17 cellular contexts compared by ENCODE assay signal in the genomic region with DNA sequence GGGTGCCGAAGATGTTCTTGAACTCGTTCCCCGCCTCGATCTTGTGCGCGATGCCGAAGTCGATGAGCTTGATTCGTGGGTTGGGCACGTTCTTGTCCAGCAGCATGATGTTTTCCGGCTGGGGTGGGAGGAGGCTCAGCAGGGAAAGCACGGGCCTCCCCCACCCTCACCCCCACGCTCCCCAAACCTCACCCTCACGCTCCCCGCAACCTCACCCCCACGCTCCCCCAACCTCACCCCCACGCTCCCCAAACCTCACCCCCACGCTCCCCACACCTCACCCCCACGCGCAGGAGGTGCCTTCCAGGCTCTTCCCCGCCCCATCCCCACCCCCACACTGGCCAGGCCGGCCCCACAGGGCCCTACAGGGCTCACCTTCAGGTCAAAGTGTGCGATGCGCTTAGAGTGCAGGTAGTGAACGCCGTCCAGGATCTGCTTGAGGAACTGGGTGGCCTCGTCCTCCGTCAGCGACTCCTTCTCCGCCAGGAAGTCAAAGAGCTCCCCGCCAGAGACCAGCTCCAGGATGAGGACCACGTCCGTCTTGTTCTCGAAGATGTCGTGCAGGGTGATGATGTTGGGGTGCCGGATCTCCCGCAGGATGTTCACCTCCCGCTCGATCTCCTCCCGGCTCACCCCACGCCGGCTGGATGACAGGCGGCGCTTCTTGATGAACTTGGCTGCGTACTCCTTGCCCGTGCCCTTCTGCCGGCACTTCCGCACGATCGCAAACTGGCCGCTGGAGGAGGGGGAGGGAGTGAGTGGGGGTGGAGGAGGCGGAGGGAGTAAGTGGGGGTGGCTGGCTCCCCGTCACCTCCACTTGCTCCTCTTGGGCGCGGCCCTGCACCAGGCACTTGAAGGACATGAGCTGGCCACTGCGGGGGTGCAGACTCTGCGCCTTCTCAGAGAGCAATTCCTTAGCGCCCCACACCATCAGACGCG. TPM values are rescaled to one million over a fixed set of nuclear protein-coding genes. Genes with fewer than 3 reads are reported as not detected.
DNase-seq lines count a peak whose midpoint lies in the region; ATAC-seq, FAIRE-seq and TF ChIP-seq lines count a peak whose summit lies in the region.
"Had no signal": no experiment of that assay in that cellular context is flagged by ENCODE, and none has a peak within 500 bp of the region (broad histone marks: within the 10 kb centered on the region; RNA-seq: fewer than 3 reads in every experiment).

No MANE protein-coding gene starts in this region.

- H3K27me3 Mint-ChIP-seq in progenitor cell of endocrine pancreas, result no peaks in the 10 kb centered on the region
- H3K27me3 Mint-ChIP-seq: IgD-negative memory B cell had no signal

- no peak overlapping the region for H2AFZ ChIP-seq in HepG2 (ENCODE audit: low read length)

- no peaks in the 10 kb centered on the region for H3K9me3 ChIP-seq in HepG2 (ENCODE audit: low read length)
- no peaks in the 10 kb centered on the region for H3K9me3 ChIP-seq in right lobe of liver
- no peaks in the 10 kb centered on the region for H3K9me3 ChIP-seq in kidney (ENCODE audit: control insufficient read depth in 1 of 2, low read length in 2 of 2)
- H3K9me3 ChIP-seq in aorta (ENCODE audit: control insufficient read depth, low read length), result no peaks in the 10 kb centered on the region

- peaks cover 13% of the 10 kb centered on the region for H3K4me1 Mint-ChIP-seq in progenitor cell of endocrine pancreas (ENCODE audit: low read depth)

- H3K9me3 Mint-ChIP-seq in progenitor cell of endocrine pancreas (ENCODE audit: low read depth), result no peaks in the 10 kb centered on the region
- H3K9me3 Mint-ChIP-seq: IgD-negative memory B cell had no signal

- H3K27ac ChIP-seq in HepG2 (ENCODE audit: extremely low read length, insufficient read depth, low read length) (no peak overlapping the region), right lobe of liver (no peak overlapping the region), kidney (ENCODE audit: low read depth in 2 of 2, low read length in 2 of 2) (no peak overlapping the region), aorta (ENCODE audit: low read depth in 1 of 2, low read length in 2 of 2) (no peak overlapping the region)

- H3K4me1 ChIP-seq in HepG2 (ENCODE audit: insufficient read depth, low read length), result peaks cover 16% of the 10 kb centered on the region
- peaks cover 0 to 9% (median 3%) of the 10 kb centered on the region in 4 donors for H3K4me1 ChIP-seq in right lobe of liver
- H3K4me1 ChIP-seq in kidney (ENCODE audit: control insufficient read depth in 1 of 2, insufficient read depth in 1 of 2, low read depth in 1 of 2, low read length in 2 of 2), result peaks cover 3% of the 10 kb centered on the region in 2 donors
- no peaks in the 10 kb centered on the region for H3K4me1 ChIP-seq in aorta (ENCODE audit: control insufficient read depth in 1 of 2, insufficient read depth in 2 of 2, low read length in 2 of 2)

- peaks cover 19% of the 10 kb centered on the region for H3K36me3 Mint-ChIP-seq in progenitor cell of endocrine pancreas (ENCODE audit: insufficient read depth)

- H3K36me3 ChIP-seq in HepG2 (replicated peaks in 1 of 2; ENCODE audit: control insufficient read depth in 1 of 2, insufficient read depth in 2 of 2, low read length in 2 of 2) (peaks cover 31 to 49% of the 10 kb centered on the region in 2 experiments), right lobe of liver (peaks cover 9 to 65% (median 22%) of the 10 kb centered on the region in 4 donors), kidney (ENCODE audit: control insufficient read depth in 1 of 2, insufficient read depth in 2 of 2, low read length in 2 of 2) (peaks cover 6 to 32% of the 10 kb centered on the region in 2 donors), aorta (ENCODE audit: control insufficient read depth in 1 of 2, insufficient read depth in 2 of 2, low read length in 1 of 2) (peaks cover 3 to 21% of the 10 kb centered on the region in 2 donors)

- intact Hi-C loops in HepG2 (cut with micrococcal nuclease; ENCODE audit: unreplicated experiment) (loop anchor here (5.0 kb wide), 1 partner anchor 107 kb away; no protein-coding TSS in a partner anchor), right lobe of liver (cut with DNase I) (no loop called here), kidney (cut with DNase I) (no loop called here), aorta (cut with DNase I) (no loop called here)

- peaks cover 14% of the 10 kb centered on the region for H3K79me2 ChIP-seq in HepG2 (ENCODE audit: insufficient read depth, low read length)

- no peak for TF ChIP-seq RAD21 in HepG2 (CRISPR knock-in tag; IDR thresholded peaks at IDR 0.05)

- 97% methylated on average over 57 of the region's 60 CpGs for WGBS in HepG2 (ENCODE audit: low lambda C conversion rate)
- WGBS in right lobe of liver (ENCODE audit: insufficient coverage, low coverage, low lambda C conversion rate, missing lambda C conversion rate), result 93% methylated on average over 10 of the region's 60 CpGs
- WGBS in aorta, 2 donors, result 86 to 88% methylated on average over 56 to 60 of the region's 60 CpGs

- no peak overlapping the region for H3K4me3 Mint-ChIP-seq in progenitor cell of endocrine pancreas (ENCODE audit: low read depth)
- H3K4me3 Mint-ChIP-seq: IgD-negative memory B cell had no signal

- TF ChIP-seq POLR2A in HepG2 (IDR thresholded peaks at IDR 0.05; ENCODE audit: insufficient read depth in 1 of 2, low read depth in 2 of 2, low read length in 2 of 2), result no peak
- no peak for TF ChIP-seq POLR2A in right lobe of liver (IDR thresholded peaks at IDR 0.05)

- H3K4me3 ChIP-seq in HepG2 (replicated peaks in 1 of 3; ENCODE audit: insufficient read depth in 1 of 3, low read depth in 2 of 3, low read length in 3 of 3), result no peak overlapping the region
- H3K4me3 ChIP-seq in right lobe of liver, result no peak overlapping the region
- H3K4me3 ChIP-seq in kidney (ENCODE audit: low read length in 2 of 2), result no peak overlapping the region
- no peak overlapping the region for H3K4me3 ChIP-seq in aorta (ENCODE audit: low read length in 2 of 2)

- no peak for TF ChIP-seq EP300 in HepG2 (IDR thresholded peaks at IDR 0.05; ENCODE audit: low read depth in 2 of 2, low read length in 2 of 2)
- no peak for TF ChIP-seq EP300 in HepG2 (CRISPR knock-in tag; IDR thresholded peaks at IDR 0.05; ENCODE audit: borderline replicate concordance)

- CTCF ChIA-PET in HepG2 (lab: Yijun Ruan, JAX; ENCODE audit: low intra/inter-chr PET ratio, low total read pairs), result no interaction called here

- peak overlapping the region; percentile 71 for H3K27ac Mint-ChIP-seq in progenitor cell of endocrine pancreas

- TF ChIP-seq CTCF in HepG2 (CRISPR knock-in tag; IDR thresholded peaks at IDR 0.05) (no peak), right lobe of liver (IDR thresholded peaks at IDR 0.05) (no peak), kidney (IDR thresholded peaks at IDR 0.05; ENCODE audit: borderline replicate concordance, extremely low read depth, insufficient read depth) (no peak), progenitor cell of endocrine pancreas (IDR thresholded peaks at IDR 0.05; ENCODE audit: unreplicated experiment) (no peak)

- peaks cover 14% of the 10 kb centered on the region for H4K20me1 ChIP-seq in HepG2 (ENCODE audit: insufficient read depth, low read length)

- no TSS peak for BruUV-seq in HepG2 (replicated peaks; lab: Mats Ljungman, UMichigan)

- DNase-seq in HepG2 (ENCODE audit: low spot score) (no peak), right lobe of liver (no peak), kidney (peak; percentile 66), progenitor cell of endocrine pancreas (ENCODE audit: low spot score, unreplicated experiment) (no peak), RKO (ENCODE audit: low spot score) (no peak), aorta (no peak), DMS 273 (lab: John Stamatoyannopoulos, UW; ENCODE audit: unreplicated experiment) (no peak)
- DNase-seq: C1 segment of cervical spinal cord, NCI-H1105, NCI-H1694, NCI-H510A treated with DMSO at 0.1 percent for 48 hours, NCI-H82 had no signal

- H3K9ac ChIP-seq in HepG2 (ENCODE audit: insufficient read depth, low read depth, low read length) (no peak overlapping the region), kidney (ENCODE audit: low read length in 2 of 2) (no peak overlapping the region)

- POLR2A ChIA-PET in HepG2 (lab: Yijun Ruan, JAX), result interaction anchor here (0.6 kb wide), 1 partner anchor 162 kb away, joined by 4 read pairs; no protein-coding TSS in a partner anchor

- no peak for ATAC-seq in HepG2
- ATAC-seq in right lobe of liver, result no peak
- no peak for ATAC-seq in aorta (ENCODE audit: low FRiP score)

- no peaks in the 10 kb centered on the region for H3K27me3 ChIP-seq in HepG2 (ENCODE audit: control insufficient read depth in 1 of 2, insufficient read depth in 2 of 2, low read length in 2 of 2)
- no peaks in the 10 kb centered on the region for H3K27me3 ChIP-seq in right lobe of liver
- H3K27me3 ChIP-seq in aorta (ENCODE audit: control insufficient read depth in 1 of 2, insufficient read depth in 2 of 2, low read length in 1 of 2), result no peaks in the 10 kb centered on the region

- in situ Hi-C loops in HepG2 (cut with HindIII; ENCODE audit: extremely low pct_ligation_motif_present, low pct_unique_long_range_greater_than_20kb), result no loop called here

- no peak for FAIRE-seq in HepG2 (lab: Jason Lieb, UNC)
- no peak for FAIRE-seq in kidney (lab: Jason Lieb, UNC)
- FAIRE-seq: H54 had no signal

- no peak overlapping the region for H3K4me2 ChIP-seq in HepG2 (ENCODE audit: low read depth, low read length)

RNA-seq across cellular contexts. Expression of a gene that starts 6.4 kb away (rescaled TPM):
- total RNA-seq in HepG2 (2016; rRNA removed; fragmentation: Illumina TruSeq; extraction: Trizol), result 22.0 and 30.5 TPM in 2 replicates
- total RNA-seq in HepG2 (2016; cell fraction: cytosol; rRNA removed; fragmentation: Illumina TruSeq; extraction: Trizol; ENCODE audit: low read depth), result 5.0 and 5.5 TPM in 2 replicates
- total RNA-seq in HepG2 (2016; cell fraction: insoluble cytoplasmic fraction; rRNA removed; fragmentation: Illumina TruSeq; extraction: Trizol), result 18.7 and 32.5 TPM in 2 replicates
- 9.6 and 13.4 TPM in 2 replicates for total RNA-seq in HepG2 (2016; cell fraction: membrane; rRNA removed; fragmentation: Illumina TruSeq; extraction: Trizol)
- 20.1 and 21.1 TPM in 2 replicates for total RNA-seq in HepG2 (2016; cell fraction: nucleus; rRNA removed; fragmentation: Illumina TruSeq; extraction: Trizol)
- polyA plus RNA-seq in HepG2 (2011; rRNA removed), result 37.3 and 51.9 TPM in 2 replicates
- polyA plus RNA-seq in HepG2 (2011; cell fraction: cytosol; rRNA removed), result 36.9 and 42.7 TPM in 2 replicates
- polyA plus RNA-seq in HepG2 (2011; cell fraction: nucleus; rRNA removed), result 102 and 107 TPM in 2 replicates
- 20.1 and 33.8 TPM in 2 replicates for polyA plus RNA-seq in HepG2 (2012)
- polyA plus RNA-seq in HepG2 (2016; cell fraction: cytosol; fragmentation: Illumina TruSeq; extraction: Trizol; ENCODE audit: low read depth), result 2.6 and 2.9 TPM in 2 replicates
- polyA plus RNA-seq in HepG2 (2016; cell fraction: insoluble cytoplasmic fraction; fragmentation: Illumina TruSeq; extraction: Trizol; ENCODE audit: low read depth), result 20.1 and 23.6 TPM in 2 replicates
- 5.9 and 6.0 TPM in 2 replicates for polyA plus RNA-seq in HepG2 (2016; cell fraction: membrane; fragmentation: Illumina TruSeq; extraction: Trizol; ENCODE audit: low read depth)
- 45.3 and 46.8 TPM in 2 replicates for polyA plus RNA-seq in HepG2 (2016; cell fraction: nucleus; fragmentation: Illumina TruSeq; extraction: Trizol; ENCODE audit: insufficient read depth, low read depth)
- 44.0 and 66.3 TPM in 2 replicates for polyA minus RNA-seq in HepG2 (2011; rRNA and poly(A)+ RNA removed; ENCODE audit: low replicate concordance)
- polyA minus RNA-seq in HepG2 (2011; cell fraction: cytosol; rRNA and poly(A)+ RNA removed), result 15.7 and 22.0 TPM in 2 replicates
- polyA minus RNA-seq in HepG2 (2011; cell fraction: nucleus; rRNA and poly(A)+ RNA removed), result 24.7 and 27.2 TPM in 2 replicates
- 10 to 100 TPM; 13.1 to 63.7 (median 24.9) TPM for total RNA-seq in right lobe of liver
- total RNA-seq in kidney, result 54.6 TPM
- polyA plus RNA-seq in kidney (ENCODE audit: insufficient read depth, low read depth, low replicate concordance), result 30.6 TPM
- total RNA-seq in progenitor cell of endocrine pancreas, result 105 and 106 TPM in 2 replicates
- total RNA-seq in aorta, result 100 to 1,000 TPM; 118 to 197 TPM
- 100 to 1,000 TPM in 1 of 2 donors, 10 to 100 TPM in 1; 78.0 to 146 TPM for polyA plus RNA-seq in aorta

RNA-seq across cellular contexts. Expression of a gene that starts 20.7 kb away (rescaled TPM):
- total RNA-seq in HepG2 (2016; rRNA removed; fragmentation: Illumina TruSeq; extraction: Trizol) (1,722 and 1,777 TPM in 2 replicates), right lobe of liver (1,000 to 10,000 TPM in 4 of 6 experiments, 100 to 1,000 TPM in 2; 933 to 1,231 (median 1,031) TPM), kidney (1,813 TPM), progenitor cell of endocrine pancreas (3,028 and 3,054 TPM in 2 replicates), aorta (1,000 to 10,000 TPM; 1,616 to 1,851 TPM)
- total RNA-seq in HepG2 (2016; cell fraction: cytosol; rRNA removed; fragmentation: Illumina TruSeq; extraction: Trizol; ENCODE audit: low read depth), result 663 and 837 TPM in 2 replicates
- total RNA-seq in HepG2 (2016; cell fraction: insoluble cytoplasmic fraction; rRNA removed; fragmentation: Illumina TruSeq; extraction: Trizol), result 1,312 and 1,845 TPM in 2 replicates
- 2,334 and 2,783 TPM in 2 replicates for total RNA-seq in HepG2 (2016; cell fraction: membrane; rRNA removed; fragmentation: Illumina TruSeq; extraction: Trizol)
- total RNA-seq in HepG2 (2016; cell fraction: nucleus; rRNA removed; fragmentation: Illumina TruSeq; extraction: Trizol), result 709 and 773 TPM in 2 replicates
- polyA plus RNA-seq in HepG2 (2011; rRNA removed) (1,441 and 1,465 TPM in 2 replicates), kidney (ENCODE audit: insufficient read depth, low read depth, low replicate concordance) (1,520 TPM), aorta (1,000 to 10,000 TPM in 1 of 2 donors, 100 to 1,000 TPM in 1; 969 to 1,197 TPM)
- 1,619 and 2,301 TPM in 2 replicates for polyA plus RNA-seq in HepG2 (2011; cell fraction: cytosol; rRNA removed)
- polyA plus RNA-seq in HepG2 (2011; cell fraction: nucleus; rRNA removed), result 945 and 1,058 TPM in 2 replicates
- 2,825 and 3,817 TPM in 2 replicates for polyA plus RNA-seq in HepG2 (2012)
- 660 and 778 TPM in 2 replicates for polyA plus RNA-seq in HepG2 (2016; cell fraction: cytosol; fragmentation: Illumina TruSeq; extraction: Trizol; ENCODE audit: low read depth)
- polyA plus RNA-seq in HepG2 (2016; cell fraction: insoluble cytoplasmic fraction; fragmentation: Illumina TruSeq; extraction: Trizol; ENCODE audit: low read depth), result 1,198 and 1,548 TPM in 2 replicates
- 1,837 and 2,206 TPM in 2 replicates for polyA plus RNA-seq in HepG2 (2016; cell fraction: membrane; fragmentation: Illumina TruSeq; extraction: Trizol; ENCODE audit: low read depth)
- 1,012 and 1,080 TPM in 2 replicates for polyA plus RNA-seq in HepG2 (2016; cell fraction: nucleus; fragmentation: Illumina TruSeq; extraction: Trizol; ENCODE audit: insufficient read depth, low read depth)
- polyA minus RNA-seq in HepG2 (2011; rRNA and poly(A)+ RNA removed; ENCODE audit: low replicate concordance), result 1,462 and 3,209 TPM in 2 replicates
- 1,805 and 1,823 TPM in 2 replicates for polyA minus RNA-seq in HepG2 (2011; cell fraction: cytosol; rRNA and poly(A)+ RNA removed)
- polyA minus RNA-seq in HepG2 (2011; cell fraction: nucleus; rRNA and poly(A)+ RNA removed), result 434 and 615 TPM in 2 replicates

RNA-seq across cellular contexts. Expression of a gene that starts 31.7 kb away (rescaled TPM):
- total RNA-seq in HepG2 (2016; rRNA removed; fragmentation: Illumina TruSeq; extraction: Trizol), result not detected in 2 replicates
- total RNA-seq in HepG2 (2016; cell fraction: cytosol; rRNA removed; fragmentation: Illumina TruSeq; extraction: Trizol; ENCODE audit: low read depth), result not detected in 2 replicates
- not detected in 2 replicates for total RNA-seq in HepG2 (2016; cell fraction: insoluble cytoplasmic fraction; rRNA removed; fragmentation: Illumina TruSeq; extraction: Trizol)
- not detected in 2 replicates for total RNA-seq in HepG2 (2016; cell fraction: membrane; rRNA removed; fragmentation: Illumina TruSeq; extraction: Trizol)
- not detected in 2 replicates for total RNA-seq in HepG2 (2016; cell fraction: nucleus; rRNA removed; fragmentation: Illumina TruSeq; extraction: Trizol)
- polyA plus RNA-seq in HepG2 (2011; rRNA removed), result not detected in 2 replicates
- polyA plus RNA-seq in HepG2 (2011; cell fraction: cytosol; rRNA removed), result not detected in 2 replicates
- polyA plus RNA-seq in HepG2 (2011; cell fraction: nucleus; rRNA removed), result not detected in 2 replicates
- not detected in 2 replicates for polyA plus RNA-seq in HepG2 (2012)
- polyA plus RNA-seq in HepG2 (2016; cell fraction: cytosol; fragmentation: Illumina TruSeq; extraction: Trizol; ENCODE audit: low read depth), result not detected in 2 replicates
- not detected in 2 replicates for polyA plus RNA-seq in HepG2 (2016; cell fraction: insoluble cytoplasmic fraction; fragmentation: Illumina TruSeq; extraction: Trizol; ENCODE audit: low read depth)
- polyA plus RNA-seq in HepG2 (2016; cell fraction: membrane; fragmentation: Illumina TruSeq; extraction: Trizol; ENCODE audit: low read depth), result not detected in 2 replicates
- polyA plus RNA-seq in HepG2 (2016; cell fraction: nucleus; fragmentation: Illumina TruSeq; extraction: Trizol; ENCODE audit: insufficient read depth, low read depth), result not detected in 2 replicates
- not detected in 2 replicates for polyA minus RNA-seq in HepG2 (2011; rRNA and poly(A)+ RNA removed; ENCODE audit: low replicate concordance)
- polyA minus RNA-seq in HepG2 (2011; cell fraction: cytosol; rRNA and poly(A)+ RNA removed), result not detected in 2 replicates
- polyA minus RNA-seq in HepG2 (2011; cell fraction: nucleus; rRNA and poly(A)+ RNA removed), result not detected in 2 replicates
- total RNA-seq in right lobe of liver, result under 1 TPM in 1 of 6 experiments, not detected in 5; 0.17 TPM
- 0.69 TPM for total RNA-seq in kidney
- polyA plus RNA-seq in kidney (ENCODE audit: insufficient read depth, low read depth, low replicate concordance), result 6.1 TPM
- total RNA-seq in progenitor cell of endocrine pancreas, result 1.4 and 2.3 TPM in 2 replicates
- total RNA-seq in aorta, result 1 to 10 TPM in 1 of 2 donors, not detected in 1; 2.4 TPM
- 1 to 10 TPM in 1 of 2 donors, under 1 TPM in 1; 0.18 to 5.5 TPM for polyA plus RNA-seq in aorta
- total RNA-seq: A673, HT-29, LHCN-M2 had no signal
- polyA plus RNA-seq: IgD-negative memory B cell had no signal

RNA-seq across cellular contexts. Expression of a gene that starts 43.0 kb away (rescaled TPM):
- total RNA-seq in HepG2 (2016; rRNA removed; fragmentation: Illumina TruSeq; extraction: Trizol), result 20.1 and 22.4 TPM in 2 replicates
- 4.3 and 5.1 TPM in 2 replicates for total RNA-seq in HepG2 (2016; cell fraction: cytosol; rRNA removed; fragmentation: Illumina TruSeq; extraction: Trizol; ENCODE audit: low read depth)
- total RNA-seq in HepG2 (2016; cell fraction: insoluble cytoplasmic fraction; rRNA removed; fragmentation: Illumina TruSeq; extraction: Trizol), result 16.7 and 23.3 TPM in 2 replicates
- 9.8 and 11.2 TPM in 2 replicates for total RNA-seq in HepG2 (2016; cell fraction: membrane; rRNA removed; fragmentation: Illumina TruSeq; extraction: Trizol)
- total RNA-seq in HepG2 (2016; cell fraction: nucleus; rRNA removed; fragmentation: Illumina TruSeq; extraction: Trizol), result 9.7 and 15.2 TPM in 2 replicates
- 8.7 and 9.0 TPM in 2 replicates for polyA plus RNA-seq in HepG2 (2011; rRNA removed)
- 11.2 and 43.1 TPM in 2 replicates for polyA plus RNA-seq in HepG2 (2011; cell fraction: cytosol; rRNA removed)
- 22.4 and 27.4 TPM in 2 replicates for polyA plus RNA-seq in HepG2 (2011; cell fraction: nucleus; rRNA removed)
- polyA plus RNA-seq in HepG2 (2012), result 19.1 and 20.7 TPM in 2 replicates
- polyA plus RNA-seq in HepG2 (2016; cell fraction: cytosol; fragmentation: Illumina TruSeq; extraction: Trizol; ENCODE audit: low read depth), result 3.3 and 3.5 TPM in 2 replicates
- polyA plus RNA-seq in HepG2 (2016; cell fraction: insoluble cytoplasmic fraction; fragmentation: Illumina TruSeq; extraction: Trizol; ENCODE audit: low read depth), result 18.2 and 33.3 TPM in 2 replicates
- polyA plus RNA-seq in HepG2 (2016; cell fraction: membrane; fragmentation: Illumina TruSeq; extraction: Trizol; ENCODE audit: low read depth), result 5.6 and 5.9 TPM in 2 replicates
- 36.3 and 39.1 TPM in 2 replicates for polyA plus RNA-seq in HepG2 (2016; cell fraction: nucleus; fragmentation: Illumina TruSeq; extraction: Trizol; ENCODE audit: insufficient read depth, low read depth)
- 12.2 and 13.9 TPM in 2 replicates for polyA minus RNA-seq in HepG2 (2011; rRNA and poly(A)+ RNA removed; ENCODE audit: low replicate concordance)
- 5.1 and 7.7 TPM in 2 replicates for polyA minus RNA-seq in HepG2 (2011; cell fraction: cytosol; rRNA and poly(A)+ RNA removed)
- 14.5 and 15.1 TPM in 2 replicates for polyA minus RNA-seq in HepG2 (2011; cell fraction: nucleus; rRNA and poly(A)+ RNA removed)
- 10 to 100 TPM in 5 of 6 experiments, 1 to 10 TPM in 1; 9.9 to 20.0 (median 14.9) TPM for total RNA-seq in right lobe of liver
- total RNA-seq in kidney, result 25.0 TPM
- 9.8 TPM for polyA plus RNA-seq in kidney (ENCODE audit: insufficient read depth, low read depth, low replicate concordance)
- 55.3 and 56.3 TPM in 2 replicates for total RNA-seq in progenitor cell of endocrine pancreas
- 10 to 100 TPM; 14.9 to 20.3 TPM for total RNA-seq in aorta
- polyA plus RNA-seq in aorta, result 10 to 100 TPM in 1 of 2 donors, 1 to 10 TPM in 1; 6.5 to 16.8 TPM
